Comparison of ENCODE assay signal across 1 cellular context in the genomic region with DNA sequence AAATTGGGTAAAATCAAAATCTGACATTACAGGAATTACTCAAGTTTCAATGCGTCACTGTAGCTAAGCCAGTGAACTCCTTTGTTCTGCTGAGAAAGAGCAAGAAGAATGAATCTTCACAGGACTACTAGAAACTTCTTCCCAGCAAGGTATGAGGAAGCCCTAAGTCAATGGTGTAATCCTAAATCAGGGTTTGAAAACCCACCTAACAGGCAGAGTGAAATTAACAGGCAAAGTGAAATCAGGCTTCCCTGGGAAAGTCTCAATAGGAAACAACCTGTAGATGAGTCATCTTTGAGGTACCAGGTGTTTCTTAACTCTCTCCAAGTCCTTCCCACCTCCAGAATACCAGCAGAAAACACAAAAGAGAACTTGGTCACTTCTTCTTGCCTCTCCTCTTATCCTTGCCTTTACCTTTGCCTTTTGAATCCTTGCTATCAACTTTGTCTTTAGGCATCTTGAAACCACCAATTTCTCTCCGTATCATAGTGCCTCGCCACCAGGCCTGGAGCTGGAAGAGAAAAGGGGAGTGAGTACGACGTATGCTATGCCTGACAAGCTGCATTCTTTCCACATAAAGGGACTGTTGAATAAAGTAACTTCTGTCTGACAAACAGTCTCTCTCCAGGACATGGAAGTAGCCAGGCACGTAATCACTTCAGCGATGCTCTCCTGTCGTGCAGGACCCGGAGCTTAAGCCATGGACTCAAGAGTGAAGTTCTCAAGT.
TF ChIP-seq lines count a peak whose summit lies in the region.

No MANE protein-coding gene starts in this region.

TF ChIP-seq in WTC11, 78 proteins besides CTCF, POLR2A, EP300 and RAD21:
- TF ChIP-seq, protein P1, sequence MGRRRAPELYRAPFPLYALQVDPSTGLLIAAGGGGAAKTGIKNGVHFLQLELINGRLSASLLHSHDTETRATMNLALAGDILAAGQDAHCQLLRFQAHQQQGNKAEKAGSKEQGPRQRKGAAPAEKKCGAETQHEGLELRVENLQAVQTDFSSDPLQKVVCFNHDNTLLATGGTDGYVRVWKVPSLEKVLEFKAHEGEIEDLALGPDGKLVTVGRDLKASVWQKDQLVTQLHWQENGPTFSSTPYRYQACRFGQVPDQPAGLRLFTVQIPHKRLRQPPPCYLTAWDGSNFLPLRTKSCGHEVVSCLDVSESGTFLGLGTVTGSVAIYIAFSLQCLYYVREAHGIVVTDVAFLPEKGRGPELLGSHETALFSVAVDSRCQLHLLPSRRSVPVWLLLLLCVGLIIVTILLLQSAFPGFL (CRISPR knock-in tag; IDR thresholded peaks at IDR 0.05; ENCODE audit: borderline replicate concordance): no peak
- no peak for TF ChIP-seq ZNF263 (CRISPR knock-in tag; IDR thresholded peaks at IDR 0.05; ENCODE audit: low read depth)
- no peak for TF ChIP-seq NFATC4 (CRISPR knock-in tag; IDR thresholded peaks at IDR 0.05)
- no peak for TF ChIP-seq SMAD3 (CRISPR knock-in tag; IDR thresholded peaks at IDR 0.05; ENCODE audit: borderline replicate concordance)
- no peak for TF ChIP-seq SP1 (CRISPR knock-in tag; conservative IDR thresholded peaks at IDR 0.05)
- no peak for TF ChIP-seq ZNF423 (CRISPR knock-in tag; IDR thresholded peaks at IDR 0.05)
- no peak for TF ChIP-seq KAT7 (CRISPR knock-in tag; IDR thresholded peaks at IDR 0.05; ENCODE audit: borderline replicate concordance)
- TF ChIP-seq, protein P2, sequence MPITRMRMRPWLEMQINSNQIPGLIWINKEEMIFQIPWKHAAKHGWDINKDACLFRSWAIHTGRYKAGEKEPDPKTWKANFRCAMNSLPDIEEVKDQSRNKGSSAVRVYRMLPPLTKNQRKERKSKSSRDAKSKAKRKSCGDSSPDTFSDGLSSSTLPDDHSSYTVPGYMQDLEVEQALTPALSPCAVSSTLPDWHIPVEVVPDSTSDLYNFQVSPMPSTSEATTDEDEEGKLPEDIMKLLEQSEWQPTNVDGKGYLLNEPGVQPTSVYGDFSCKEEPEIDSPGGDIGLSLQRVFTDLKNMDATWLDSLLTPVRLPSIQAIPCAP (CRISPR knock-in tag; IDR thresholded peaks at IDR 0.05): no peak
- TF ChIP-seq, protein P3, sequence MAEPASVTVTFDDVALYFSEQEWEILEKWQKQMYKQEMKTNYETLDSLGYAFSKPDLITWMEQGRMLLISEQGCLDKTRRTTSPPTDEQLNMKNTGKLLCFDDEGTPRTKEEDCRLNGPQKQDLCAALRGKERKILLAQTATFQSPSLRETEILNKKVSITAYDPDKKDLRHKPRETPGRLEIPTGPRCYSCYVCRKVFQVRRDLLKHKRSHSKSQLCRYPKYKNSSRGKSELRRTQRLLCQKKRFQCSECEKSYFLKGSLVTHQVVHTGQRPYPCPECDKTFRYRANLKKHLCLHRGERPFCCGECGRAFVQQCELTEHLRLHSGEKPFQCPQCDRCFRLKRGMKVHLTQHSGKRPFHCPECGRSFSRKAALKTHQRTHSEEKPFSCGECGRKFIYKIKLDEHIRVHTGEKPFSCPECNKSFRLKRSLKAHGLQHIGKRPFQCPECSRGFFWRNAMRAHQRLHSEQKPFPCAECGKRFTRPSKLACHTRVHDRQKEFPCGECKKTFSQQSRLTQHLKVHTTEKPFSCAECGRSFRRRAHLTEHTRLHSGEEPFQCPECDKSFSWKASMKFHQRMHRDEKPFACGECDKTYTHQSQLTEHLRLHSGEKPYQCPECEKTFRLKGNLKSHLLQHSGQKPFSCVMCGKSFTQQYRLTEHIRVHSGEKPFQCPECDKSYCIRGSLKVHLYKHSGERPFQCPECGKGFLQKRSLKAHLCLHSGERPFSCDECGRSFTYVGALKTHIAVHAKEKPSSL (CRISPR knock-in tag; conservative IDR thresholded peaks at IDR 0.05): no peak
- TF ChIP-seq, protein P4, sequence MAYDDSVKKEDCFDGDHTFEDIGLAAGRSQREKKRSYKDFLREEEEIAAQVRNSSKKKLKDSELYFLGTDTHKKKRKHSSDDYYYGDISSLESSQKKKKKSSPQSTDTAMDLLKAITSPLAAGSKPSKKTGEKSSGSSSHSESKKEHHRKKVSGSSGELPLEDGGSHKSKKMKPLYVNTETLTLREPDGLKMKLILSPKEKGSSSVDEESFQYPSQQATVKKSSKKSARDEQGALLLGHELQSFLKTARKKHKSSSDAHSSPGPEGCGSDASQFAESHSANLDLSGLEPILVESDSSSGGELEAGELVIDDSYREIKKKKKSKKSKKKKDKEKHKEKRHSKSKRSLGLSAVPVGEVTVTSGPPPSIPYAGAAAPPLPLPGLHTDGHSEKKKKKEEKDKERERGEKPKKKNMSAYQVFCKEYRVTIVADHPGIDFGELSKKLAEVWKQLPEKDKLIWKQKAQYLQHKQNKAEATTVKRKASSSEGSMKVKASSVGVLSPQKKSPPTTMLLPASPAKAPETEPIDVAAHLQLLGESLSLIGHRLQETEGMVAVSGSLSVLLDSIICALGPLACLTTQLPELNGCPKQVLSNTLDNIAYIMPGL (CRISPR knock-in tag; IDR thresholded peaks at IDR 0.05): no peak
- no peak for TF ChIP-seq ELF4 (CRISPR knock-in tag; IDR thresholded peaks at IDR 0.05; ENCODE audit: low read depth)
- TF ChIP-seq, protein P5, sequence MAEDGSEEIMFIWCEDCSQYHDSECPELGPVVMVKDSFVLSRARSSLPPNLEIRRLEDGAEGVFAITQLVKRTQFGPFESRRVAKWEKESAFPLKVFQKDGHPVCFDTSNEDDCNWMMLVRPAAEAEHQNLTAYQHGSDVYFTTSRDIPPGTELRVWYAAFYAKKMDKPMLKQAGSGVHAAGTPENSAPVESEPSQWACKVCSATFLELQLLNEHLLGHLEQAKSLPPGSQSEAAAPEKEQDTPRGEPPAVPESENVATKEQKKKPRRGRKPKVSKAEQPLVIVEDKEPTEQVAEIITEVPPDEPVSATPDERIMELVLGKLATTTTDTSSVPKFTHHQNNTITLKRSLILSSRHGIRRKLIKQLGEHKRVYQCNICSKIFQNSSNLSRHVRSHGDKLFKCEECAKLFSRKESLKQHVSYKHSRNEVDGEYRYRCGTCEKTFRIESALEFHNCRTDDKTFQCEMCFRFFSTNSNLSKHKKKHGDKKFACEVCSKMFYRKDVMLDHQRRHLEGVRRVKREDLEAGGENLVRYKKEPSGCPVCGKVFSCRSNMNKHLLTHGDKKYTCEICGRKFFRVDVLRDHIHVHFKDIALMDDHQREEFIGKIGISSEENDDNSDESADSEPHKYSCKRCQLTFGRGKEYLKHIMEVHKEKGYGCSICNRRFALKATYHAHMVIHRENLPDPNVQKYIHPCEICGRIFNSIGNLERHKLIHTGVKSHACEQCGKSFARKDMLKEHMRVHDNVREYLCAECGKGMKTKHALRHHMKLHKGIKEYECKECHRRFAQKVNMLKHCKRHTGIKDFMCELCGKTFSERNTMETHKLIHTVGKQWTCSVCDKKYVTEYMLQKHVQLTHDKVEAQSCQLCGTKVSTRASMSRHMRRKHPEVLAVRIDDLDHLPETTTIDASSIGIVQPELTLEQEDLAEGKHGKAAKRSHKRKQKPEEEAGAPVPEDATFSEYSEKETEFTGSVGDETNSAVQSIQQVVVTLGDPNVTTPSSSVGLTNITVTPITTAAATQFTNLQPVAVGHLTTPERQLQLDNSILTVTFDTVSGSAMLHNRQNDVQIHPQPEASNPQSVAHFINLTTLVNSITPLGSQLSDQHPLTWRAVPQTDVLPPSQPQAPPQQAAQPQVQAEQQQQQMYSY (CRISPR knock-in tag; IDR thresholded peaks at IDR 0.05): no peak
